8 cellular contexts compared by ENCODE assay signal in the genomic region with DNA sequence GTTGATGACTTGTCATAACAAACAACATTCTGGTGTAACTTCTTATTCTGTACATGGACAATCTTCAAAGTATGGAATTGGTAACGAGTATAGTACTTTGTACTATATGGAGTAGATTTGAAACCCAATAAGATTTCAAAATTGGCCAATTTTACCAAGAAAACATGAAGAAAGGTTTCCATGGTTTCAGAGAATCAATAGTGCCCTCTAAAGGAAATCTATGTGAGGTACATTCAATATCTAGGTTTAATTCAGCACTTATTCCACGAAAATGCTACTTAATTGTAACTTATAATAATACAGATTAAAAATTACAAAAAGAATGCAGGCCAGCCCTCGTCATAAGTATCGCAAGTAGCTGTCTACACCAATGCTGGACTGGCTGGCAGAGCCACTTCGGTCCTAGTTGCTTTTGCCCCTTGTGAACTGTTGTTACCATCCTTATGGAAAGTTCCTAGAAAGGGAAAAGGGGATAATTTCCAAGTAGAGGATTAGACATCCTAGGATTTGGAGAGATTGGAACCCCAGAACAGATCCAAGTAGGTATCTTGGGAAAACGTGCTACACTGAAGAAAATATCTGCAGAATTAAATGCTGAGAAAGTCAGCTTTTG.
DNase-seq lines count a peak whose midpoint lies in the region; ATAC-seq and TF ChIP-seq lines count a peak whose summit lies in the region.

No MANE protein-coding gene starts in this region.

- ATAC-seq in left lung = peak; percentile 20

- peak; percentile 33 for DNase-seq in DMS 273 (lab: John Stamatoyannopoulos, UW; ENCODE audit: unreplicated experiment)
- no peak for DNase-seq in DMS 273 treated with DMSO at 0.1 percent for 48 hours (lab: John Stamatoyannopoulos, UW)
- peak; percentile 69 for DNase-seq in Karpas-422
- DNase-seq in ascending aorta (ENCODE audit: low spot score in 2 of 2) = no peak
- no peak for DNase-seq in left lung
- no peak for DNase-seq in LoVo (ENCODE audit: low spot score)
- DNase-seq in GDM1 (lab: John Stamatoyannopoulos, UW) = no peak
- no peak for DNase-seq in iPS-NIHi7 (ENCODE audit: extremely low spot score)

- H3K4me2 ChIP-seq in Karpas-422 (ENCODE audit: low read depth, low read length, poor library complexity, severe bottlenecking) = no peak overlapping the region

- H2AFZ ChIP-seq in Karpas-422 (ENCODE audit: low read length) = no peak overlapping the region

- H3K4me1 ChIP-seq in Karpas-422 (ENCODE audit: low read length) (no peaks in the 10 kb centered on the region), ascending aorta (no peaks in the 10 kb centered on the region), left lung (no peaks in the 10 kb centered on the region)

- H3K27me3 ChIP-seq in Karpas-422 (ENCODE audit: low read length) (no peaks in the 10 kb centered on the region), ascending aorta (no peaks in the 10 kb centered on the region), left lung (no peaks in the 10 kb centered on the region)

- no peaks in the 10 kb centered on the region for H3K9me2 ChIP-seq in Karpas-422 (replicated peaks; ENCODE audit: insufficient read depth, low read length)

- H3K36me3 ChIP-seq in Karpas-422 (ENCODE audit: insufficient read depth, low read length) (no peaks in the 10 kb centered on the region), ascending aorta (no peaks in the 10 kb centered on the region), left lung (no peaks in the 10 kb centered on the region)

- H3K27ac ChIP-seq in Karpas-422 (ENCODE audit: low read length) (no peak overlapping the region), ascending aorta (no peak overlapping the region), left lung (no peak overlapping the region)

- TF ChIP-seq CTCF in ascending aorta (IDR thresholded peaks at IDR 0.05) (peak in 2 of 3 experiments; percentile 24 to 42), left lung (IDR thresholded peaks at IDR 0.05) (peak in 1 of 2 donors; percentile 39)

- intact Hi-C loops in ascending aorta (cut with DNase I) (no loop called here), left lung (cut with DNase I) (no loop called here)

- H3K9ac ChIP-seq in Karpas-422 (ENCODE audit: low read length) = no peak overlapping the region

- no peaks in the 10 kb centered on the region for H3K9me3 ChIP-seq in Karpas-422 (ENCODE audit: low read length)
- H3K9me3 ChIP-seq in ascending aorta = no peaks in the 10 kb centered on the region
- H3K9me3 ChIP-seq in left lung = no peaks in the 10 kb centered on the region

- H3K4me3 ChIP-seq in Karpas-422 (ENCODE audit: low read length) (no peak overlapping the region), ascending aorta (no peak overlapping the region), left lung (no peak overlapping the region)

- H3K79me2 ChIP-seq in Karpas-422 (ENCODE audit: low read length) = no peaks in the 10 kb centered on the region

- no peaks in the 10 kb centered on the region for H4K20me1 ChIP-seq in Karpas-422 (ENCODE audit: insufficient read depth, low read depth, low read length)

Comparison
In these comparisons a context has a peak if more than half of its experiments do, and no peak if none do; other contexts are left out.
1. DNase-seq: peak in DMS 273 (single experiment) and Karpas-422 (single experiment); none in DMS 273 treated with DMSO at 0.1 percent for 48 hours (single experiment), ascending aorta (0 of 2), left lung (0 of 2), LoVo (single experiment), GDM1 (single experiment) and iPS-NIHi7 (single experiment).